Comparison of ENCODE assay signal across 10 cellular contexts in the genomic region with DNA sequence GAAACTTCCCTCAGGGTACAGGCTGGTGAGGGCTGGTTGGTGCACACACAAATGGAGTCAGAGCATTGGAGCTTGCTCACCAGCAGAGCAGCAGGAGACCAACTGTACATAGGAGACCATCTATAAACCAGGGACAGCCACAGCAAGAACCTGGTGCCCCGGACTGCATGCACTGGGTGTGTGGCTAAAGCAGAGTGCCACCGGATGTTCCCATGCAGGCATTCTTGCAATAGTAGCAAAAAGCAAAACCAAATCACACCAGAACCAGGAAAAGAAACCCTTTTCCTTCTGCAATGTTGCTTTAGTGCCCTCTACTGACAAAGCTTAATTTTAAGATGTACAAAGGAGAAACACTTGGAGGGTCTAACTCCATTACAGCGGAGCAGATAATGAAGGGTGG.
A peak's percentile ranks its signal among the peaks of the same experiment; 100 is the strongest.
DNase-seq lines count a peak whose midpoint lies in the region; ATAC-seq, FAIRE-seq and TF ChIP-seq lines count a peak whose summit lies in the region.
"Had no signal": no experiment of that assay in that cellular context is flagged by ENCODE, and none has a peak within 500 bp of the region (broad histone marks: within the 10 kb centered on the region; RNA-seq: fewer than 3 reads in every experiment).

No MANE protein-coding gene starts in this region.

- H3K4me3 ChIP-seq in A673 (ENCODE audit: low read depth, low read length, poor library complexity, severe bottlenecking) (no peak overlapping the region), PC-9 (no peak overlapping the region), iPS DF 6.9 (ENCODE audit: low read length) (no peak overlapping the region)

- H3K27me3 ChIP-seq in A673 (replicated peaks; ENCODE audit: insufficient read depth, low read depth, low read length, poor library complexity) (peaks cover 4% of the 10 kb centered on the region), PC-9 (ENCODE audit: insufficient read depth, low read depth) (no peaks in the 10 kb centered on the region), iPS DF 6.9 (ENCODE audit: control insufficient read depth, insufficient read depth, low read length) (no peaks in the 10 kb centered on the region)

- H3F3A ChIP-seq in PC-9 (ENCODE audit: insufficient read depth, low read depth) = no peaks in the 10 kb centered on the region

- H3K79me2 ChIP-seq in PC-9 (ENCODE audit: low read depth) = no peaks in the 10 kb centered on the region

- no CpG with 5 or more reads among the region's 3 CpGs for WGBS in iPS DF 6.9 (ENCODE audit: insufficient coverage, insufficient read length)

- DNase-seq in A673 (ENCODE audit: low spot score) = peak; percentile 57
- DNase-seq in H54 (ENCODE audit: insufficient read length, low spot score) = peak; percentile 2
- no peak for DNase-seq in PC-9
- peak; percentile 13 for DNase-seq in iPS DF 6.9 (ENCODE audit: low read depth, low spot score)
- DNase-seq in GM10266 (ENCODE audit: extremely low spot score) = no peak
- no peak for DNase-seq in activated CD8-positive, alpha-beta memory T cell treated with anti-CD3 and anti-CD28 coated beads, Interleukin-2, amount 50 U/mL, for 4 hours
- DNase-seq in NCI-H2227 treated with DMSO at 0.1 percent for 48 hours (lab: John Stamatoyannopoulos, UW) = no peak
- DNase-seq: RPMI8226 had no signal

- no peak overlapping the region for H2AFZ ChIP-seq in PC-9

- H3K9me2 ChIP-seq in PC-9 (ENCODE audit: insufficient read depth) = no peaks in the 10 kb centered on the region

- intact Hi-C loops in A673 (cut with micrococcal nuclease; ENCODE audit: unreplicated experiment) (loop anchor here (5.0 to 10.0 kb wide), 3 partner anchors 204 to 1052 kb away; no protein-coding TSS in a partner anchor), PC-9 (cut with micrococcal nuclease; ENCODE audit: unreplicated experiment) (no loop called here)

- BruUV-seq in A673 (replicated peaks; lab: Mats Ljungman, UMichigan) (no TSS peak), PC-9 (replicated peaks; lab: Mats Ljungman, UMichigan) (no TSS peak)

- CTCF ChIA-PET in A673 (lab: Charles Lee) (no interaction called here), PC-9 (lab: Charles Lee) (no interaction called here)

- ATAC-seq in GM18519 (IDR thresholded peaks at IDR 0.05; ENCODE audit: low FRiP score, unreplicated experiment) = no peak

- no peak for TF ChIP-seq POLR2A in H54 (IDR thresholded peaks at IDR 0.05; ENCODE audit: low read depth, low read length)

- H3K27ac ChIP-seq in A673 (ENCODE audit: low read depth, low read length, poor library complexity, severe bottlenecking) (no peak overlapping the region), PC-9 (no peak overlapping the region), iPS DF 6.9 (ENCODE audit: low read length) (no peak overlapping the region)

- H3K4me2 ChIP-seq in PC-9 = no peak overlapping the region

- peak; percentile 64 for FAIRE-seq in H54 (lab: Jason Lieb, UNC)
- FAIRE-seq: G401.6 had no signal

- H3K9me3 ChIP-seq in A673 (ENCODE audit: low read depth, low read length, poor library complexity, severe bottlenecking) (no peaks in the 10 kb centered on the region), PC-9 (ENCODE audit: insufficient read depth, low read depth) (no peaks in the 10 kb centered on the region), iPS DF 6.9 (ENCODE audit: control insufficient read depth, insufficient read depth, low read length) (no peaks in the 10 kb centered on the region)

- H4K20me1 ChIP-seq in PC-9 (ENCODE audit: insufficient read depth) = no peaks in the 10 kb centered on the region

- TF ChIP-seq CTCF in A673 (conservative IDR thresholded peaks at IDR 0.05; ENCODE audit: low read depth, low read length) (peak; percentile 61), PC-9 (conservative IDR thresholded peaks at IDR 0.05) (peak; percentile 40), GM10266 (IDR thresholded peaks at IDR 0.05; ENCODE audit: control insufficient read depth, insufficient read depth, low read depth, missing control alignments) (no peak)

- H3K4me1 ChIP-seq in A673 (ENCODE audit: insufficient read depth, low read length, poor library complexity, severe bottlenecking) (no peaks in the 10 kb centered on the region), PC-9 (replicated peaks; ENCODE audit: insufficient read depth) (no peaks in the 10 kb centered on the region), iPS DF 6.9 (ENCODE audit: control insufficient read depth, insufficient read depth, low read length) (0 out of 2 replicates have a peak, but pooled peaks cover 1% of the 10 kb centered on the region)

- no peaks in the 10 kb centered on the region for H3K36me3 ChIP-seq in A673 (ENCODE audit: insufficient read depth, low read length, poor library complexity, severe bottlenecking)
- no peaks in the 10 kb centered on the region for H3K36me3 ChIP-seq in PC-9 (ENCODE audit: low read depth)
- no peaks in the 10 kb centered on the region for H3K36me3 ChIP-seq in iPS DF 6.9 (ENCODE audit: control insufficient read depth, insufficient read depth, low read length)

- POLR2A ChIA-PET in A673 (lab: Charles Lee; ENCODE audit: low non-redundant PET) = no interaction called here
- POLR2A ChIA-PET in PC-9 (lab: Charles Lee; ENCODE audit: unreplicated experiment) = no interaction called here

Comparison
In these comparisons a context has a peak if more than half of its experiments do, and no peak if none do; other contexts are left out.
1. DNase-seq: peak in A673 (single experiment), H54 (single experiment) and iPS DF 6.9 (single experiment); none in PC-9 (0 of 2), GM10266 (single experiment), activated CD8-positive, alpha-beta memory T cell treated with anti-CD3 and anti-CD28 coated beads, Interleukin-2, amount 50 U/mL, for 4 hours (single experiment) and NCI-H2227 treated with DMSO at 0.1 percent for 48 hours (single experiment).